In the genomic region with DNA sequence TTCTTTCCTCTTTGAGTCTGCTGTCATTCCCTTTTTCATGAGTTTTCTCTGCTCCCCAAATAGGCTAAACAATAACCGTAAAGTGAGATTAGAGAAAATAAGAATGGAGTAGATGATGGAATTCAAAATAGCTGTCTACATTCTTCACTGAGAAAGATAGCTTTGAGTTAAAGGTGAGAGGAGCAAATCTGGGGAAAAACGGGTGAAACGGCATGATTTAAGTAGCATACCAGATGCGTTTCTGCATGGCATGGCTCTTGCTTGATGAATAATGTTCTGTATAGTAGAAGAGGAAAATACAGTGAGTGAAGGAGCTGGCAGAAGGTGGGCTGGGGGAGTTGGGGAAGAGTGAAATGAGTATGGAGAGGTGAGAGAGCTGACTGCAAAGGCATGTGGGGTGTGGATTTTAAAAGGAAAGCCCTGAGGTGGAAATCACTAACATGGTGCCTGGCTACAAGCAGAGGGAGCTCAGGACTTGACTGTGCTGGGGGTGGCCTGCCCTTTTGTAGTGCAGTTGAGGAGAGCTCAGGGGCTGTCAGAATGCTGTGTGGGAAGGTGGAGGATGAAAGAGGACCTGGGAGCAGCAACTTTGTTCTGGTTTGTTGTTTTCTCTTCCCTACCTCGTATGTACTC, we compare ENCODE assay signal across 9 cellular contexts. TPM values are rescaled to one million over a fixed set of nuclear protein-coding genes. Genes with fewer than 3 reads are reported as not detected.
A peak's percentile ranks its signal among the peaks of the same experiment; 100 is the strongest.
DNase-seq lines count a peak whose midpoint lies in the region; ATAC-seq and TF ChIP-seq lines count a peak whose summit lies in the region.
"Had no signal": no experiment of that assay in that cellular context is flagged by ENCODE, and none has a peak within 500 bp of the region (broad histone marks: within the 10 kb centered on the region; RNA-seq: fewer than 3 reads in every experiment).

No MANE protein-coding gene starts in this region.

- H3K4me1 Mint-ChIP-seq in activated T-cell treated with anti-CD3 and anti-CD28 coated beads, Interleukin-2, amount 50 U/mL, for 72 hours (ENCODE audit: low read depth) = peaks cover 34% of the 10 kb centered on the region
- H3K4me1 Mint-ChIP-seq in mesothelial cell of epicardium = peaks cover 25% of the 10 kb centered on the region
- peaks cover 23% of the 10 kb centered on the region for H3K4me1 Mint-ChIP-seq in type B pancreatic cell (ENCODE audit: unreplicated experiment)

- peak overlapping the region in 1 of 2 donors; percentile 10 for H3K4me3 Mint-ChIP-seq in activated T-cell treated with anti-CD3 and anti-CD28 coated beads, Interleukin-2, amount 50 U/mL, for 72 hours
- H3K4me3 Mint-ChIP-seq in mesothelial cell of epicardium = no peak overlapping the region
- H3K4me3 Mint-ChIP-seq in type B pancreatic cell = peak overlapping the region; percentile 15

- H3K36me3 Mint-ChIP-seq in activated T-cell treated with anti-CD3 and anti-CD28 coated beads, Interleukin-2, amount 50 U/mL, for 72 hours (ENCODE audit: insufficient read depth in 2 of 2) = peaks cover 0 to 1% of the 10 kb centered on the region in 2 donors
- H3K36me3 Mint-ChIP-seq in mesothelial cell of epicardium (peaks cover 5% of the 10 kb centered on the region), type B pancreatic cell (no peaks in the 10 kb centered on the region)

- DNase-seq in activated T-cell treated with anti-CD3 and anti-CD28 coated beads, Interleukin-2, amount 50 U/mL, for 72 hours = no peak
- no peak for DNase-seq in activated T-cell treated with anti-CD3 and anti-CD28 coated beads, Interleukin-2, amount 50 U/mL, for 48 hours
- peak; percentile 5 for DNase-seq in astrocyte of the hippocampus (ENCODE audit: low read depth, low spot score)
- DNase-seq in mesothelial cell of epicardium (ENCODE audit: low spot score in 2 of 2, unreplicated experiment in 2 of 2) = no peak
- no peak for DNase-seq in type B pancreatic cell (ENCODE audit: extremely low spot score, unreplicated experiment)
- DNase-seq in GM19240 (ENCODE audit: insufficient read length, low spot score) = no peak
- no peak for DNase-seq in germinal center (ENCODE audit: low spot score)
- DNase-seq in activated CD4-positive, alpha-beta T cell treated with anti-CD3 and anti-CD28 coated beads for 4 hours = no peak
- DNase-seq: NCI-H1694 treated with DMSO at 0.1 percent for 48 hours had no signal

- no peaks in the 10 kb centered on the region for H3K27me3 Mint-ChIP-seq in activated T-cell treated with anti-CD3 and anti-CD28 coated beads, Interleukin-2, amount 50 U/mL, for 72 hours (ENCODE audit: low read depth)
- no peaks in the 10 kb centered on the region for H3K27me3 Mint-ChIP-seq in mesothelial cell of epicardium (ENCODE audit: low read depth)
- no peaks in the 10 kb centered on the region for H3K27me3 Mint-ChIP-seq in type B pancreatic cell

- H3K27ac Mint-ChIP-seq in activated T-cell treated with anti-CD3 and anti-CD28 coated beads, Interleukin-2, amount 50 U/mL, for 72 hours = peak overlapping the region; percentile 12
- H3K27ac Mint-ChIP-seq in mesothelial cell of epicardium = peak overlapping the region; percentile 85
- H3K27ac Mint-ChIP-seq in type B pancreatic cell = peak overlapping the region; percentile 69

- TF ChIP-seq CTCF in mesothelial cell of epicardium (IDR thresholded peaks at IDR 0.05; ENCODE audit: unreplicated experiment) (no peak), type B pancreatic cell (conservative IDR thresholded peaks at IDR 0.05) (no peak)

- ATAC-seq in activated T-cell treated with anti-CD3 and anti-CD28 coated beads, Interleukin-2, amount 50 U/mL, for 72 hours (replicated peaks in 1 of 2) = peak in 1 of 2 donors; percentile 27

- H3K9me3 Mint-ChIP-seq in activated T-cell treated with anti-CD3 and anti-CD28 coated beads, Interleukin-2, amount 50 U/mL, for 72 hours = no peaks in the 10 kb centered on the region
- H3K9me3 Mint-ChIP-seq in mesothelial cell of epicardium (no peaks in the 10 kb centered on the region), type B pancreatic cell (no peaks in the 10 kb centered on the region)

RNA-seq across cellular contexts. Expression of a gene that starts 8.8 kb away (rescaled TPM):
- total RNA-seq in activated T-cell treated with anti-CD3 and anti-CD28 coated beads, Interleukin-2, amount 50 U/mL, for 72 hours = 10 to 100 TPM; 21.9 to 24.4 TPM
- total RNA-seq in mesothelial cell of epicardium (12.5 to 13.2 TPM (median 12.7 TPM) in 3 replicates), type B pancreatic cell (ENCODE audit: low replicate concordance) (9.1 and 9.3 TPM in 2 replicates)

RNA-seq across cellular contexts. Expression of a gene that starts 44.8 kb away (rescaled TPM):
- 10 to 100 TPM; 24.3 to 25.3 TPM for total RNA-seq in activated T-cell treated with anti-CD3 and anti-CD28 coated beads, Interleukin-2, amount 50 U/mL, for 72 hours
- total RNA-seq in mesothelial cell of epicardium (19.5 to 21.2 TPM (median 20.3 TPM) in 3 replicates), type B pancreatic cell (ENCODE audit: low replicate concordance) (29.3 and 34.8 TPM in 2 replicates)

Comparison
In these comparisons a context has a peak if more than half of its experiments do, and no peak if none do; other contexts are left out.
1. H3K27ac Mint-ChIP-seq: peak in every context shown above with its lines; median percentile 85 in mesothelial cell of epicardium; 69 in type B pancreatic cell; 12 in activated T-cell treated with anti-CD3 and anti-CD28 coated beads, Interleukin-2, amount 50 U/mL, for 72 hours.